In genomic region chr5:135367554-135367953, GRCh38 we compare ENCODE assay signal across 31 cellular contexts.
"Had no signal": no experiment of that assay in that cellular context is flagged by ENCODE, and none has a peak within 500 bp of the region (broad histone marks: within the 10 kb centered on the region; RNA-seq: fewer than 3 reads in every experiment).

No MANE protein-coding gene starts in this region.

- H3K4me1 Mint-ChIP-seq: stimulated activated memory B cell treated with anti-CD40 and anti-IgM and Interleukin-4, amounts not matched to agents 10 μg/mL and 1 μg/mL and 100 μg/mL, for 72 hours had no signal

- H3K27ac ChIP-seq: brain microvascular endothelial cell, esophagus muscularis mucosa, left ventricle myocardium inferior, skin epidermis, uterus, WERI-Rb-1 had no signal

- H3K27me3 ChIP-seq: brain microvascular endothelial cell, esophagus muscularis mucosa, uterus had no signal

- H3K4me3 Mint-ChIP-seq: activated naive CD4-positive, alpha-beta T cell treated with anti-CD3 and anti-CD28 coated beads for 36 hours; activated naive CD8-positive, alpha-beta T cell treated with anti-CD3 and anti-CD28 coated beads, Interleukin-2, amount 10 ng/mL, durations not matched to agents 7 days and 5 days; activated T-helper 1 cell treated with anti-CD3 and anti-CD28 coated beads, Interleukin-12 subunit alpha, Interleukin-12 subunit beta, Interleukin-2, Interleukin-4 antibody, amounts not matched to agents 30 ng/mL and 10 ng/mL and 1 ng/mL, durations not matched to agents 14 hours and 24 hours and 36 hours; dendritic cell treated with granulocyte-macrophage colony-stimulating factor and Interleukin-4, amounts not matched to agents 40 ng/mL and 50 ng/mL, for 4 days; naive thymus-derived CD8-positive, alpha-beta T cell; stimulated activated memory B cell treated with anti-CD40 and anti-IgM and Interleukin-4, amounts not matched to agents 10 μg/mL and 1 μg/mL and 100 μg/mL, for 72 hours; stimulated activated naive CD8-positive, alpha-beta T cell treated with anti-CD3 and anti-CD28 coated beads, Interleukin-15, amount 100 ng/mL, for 72 hours; type B pancreatic cell had no signal

- H3K27me3 Mint-ChIP-seq: activated naive CD8-positive, alpha-beta T cell treated with anti-CD3 and anti-CD28 coated beads, Interleukin-2, amount 10 ng/mL, durations not matched to agents 7 days and 5 days; dendritic cell treated with granulocyte-macrophage colony-stimulating factor and Interleukin-4, amounts not matched to agents 40 ng/mL and 50 ng/mL, for 4 days; naive thymus-derived CD8-positive, alpha-beta T cell; stimulated activated memory B cell treated with anti-CD40 and anti-IgM and Interleukin-4, amounts not matched to agents 10 μg/mL and 1 μg/mL and 100 μg/mL, for 72 hours; stimulated activated naive CD8-positive, alpha-beta T cell treated with anti-CD3 and anti-CD28 coated beads, Interleukin-15, amount 100 ng/mL, for 72 hours; type B pancreatic cell had no signal

- ATAC-seq: activated CD4-positive, CD25-positive, alpha-beta regulatory T cell treated with anti-CD3 and anti-CD28 coated beads, Interleukin-2, amount 50 U/mL, for 24 hours; naive thymus-derived CD8-positive, alpha-beta T cell; sciatic nerve; stimulated activated memory B cell treated with anti-CD40 and anti-IgM and Interleukin-4, amounts not matched to agents 10 μg/mL and 1 μg/mL and 100 μg/mL, for 72 hours; stimulated activated naive CD8-positive, alpha-beta T cell treated with anti-CD3 and anti-CD28 coated beads, Interleukin-15, amount 100 ng/mL, for 72 hours had no signal

- DNase-seq: activated CD4-positive, alpha-beta T cell treated with anti-CD3 and anti-CD28 coated beads for 48 hours; activated CD4-positive, alpha-beta T cell treated with anti-CD3 and anti-CD28 coated beads, Interleukin-2, amount 50 U/mL, for 48 hours; activated CD8-positive, alpha-beta memory T cell treated with anti-CD3 and anti-CD28 coated beads, Interleukin-2, amount 50 U/mL, for 4 hours; activated effector memory CD4-positive, alpha-beta T cell treated with anti-CD3 and anti-CD28 coated beads, Interleukin-2, amount 50 U/mL, for 16 hours; activated naive CD4-positive, alpha-beta T cell treated with anti-CD3 and anti-CD28 coated beads for 36 hours; activated naive CD8-positive, alpha-beta T cell treated with anti-CD3 and anti-CD28 coated beads, Interleukin-2, amount 10 ng/mL, durations not matched to agents 7 days and 5 days; activated T-cell treated with anti-CD3 and anti-CD28 coated beads, Interleukin-2, amount 50 U/mL, for 1 hour; amniotic stem cell; brain microvascular endothelial cell; caudate nucleus; glutamatergic neuron; left ventricle myocardium inferior; midbrain; naive thymus-derived CD8-positive, alpha-beta T cell; retina; stimulated activated CD4-positive, alpha-beta T cell treated with anti-CD3 and anti-CD28 coated beads, Interleukin-1b, Interleukin-23, amount 100 ng/mL, for 48 hours; stimulated activated CD4-positive, alpha-beta T cell treated with anti-CD3 and anti-CD28 coated beads, Interleukin-4, amount 100 ng/mL, for 4 hours; stimulated activated CD8-positive, alpha-beta memory T cell treated with anti-CD3 and anti-CD28 coated beads, Interleukin-4, amount 100 ng/mL, for 48 hours; stimulated activated naive CD8-positive, alpha-beta T cell treated with anti-CD3 and anti-CD28 coated beads, Interleukin-15, amount 100 ng/mL, for 72 hours; substantia nigra; T-helper 9 cell; uterus; WERI-Rb-1 had no signal

- H3K9me3 ChIP-seq: esophagus muscularis mucosa, left ventricle myocardium inferior, uterus had no signal

- H3K4me1 ChIP-seq: uterus had no signal

- H3K27ac Mint-ChIP-seq: activated naive CD4-positive, alpha-beta T cell treated with anti-CD3 and anti-CD28 coated beads for 36 hours; activated naive CD8-positive, alpha-beta T cell treated with anti-CD3 and anti-CD28 coated beads, Interleukin-2, amount 10 ng/mL, durations not matched to agents 7 days and 5 days; activated T-helper 1 cell treated with anti-CD3 and anti-CD28 coated beads, Interleukin-12 subunit alpha, Interleukin-12 subunit beta, Interleukin-2, Interleukin-4 antibody, amounts not matched to agents 30 ng/mL and 10 ng/mL and 1 ng/mL, durations not matched to agents 14 hours and 24 hours and 36 hours; dendritic cell treated with granulocyte-macrophage colony-stimulating factor and Interleukin-4, amounts not matched to agents 40 ng/mL and 50 ng/mL, for 4 days; naive thymus-derived CD8-positive, alpha-beta T cell; stimulated activated memory B cell treated with anti-CD40 and anti-IgM and Interleukin-4, amounts not matched to agents 10 μg/mL and 1 μg/mL and 100 μg/mL, for 72 hours; type B pancreatic cell had no signal

- H3K4me3 ChIP-seq: esophagus muscularis mucosa, left ventricle myocardium inferior, skin epidermis, uterus had no signal

- H3K36me3 ChIP-seq: uterus had no signal

- H3K9me3 Mint-ChIP-seq: activated naive CD4-positive, alpha-beta T cell treated with anti-CD3 and anti-CD28 coated beads for 36 hours; activated naive CD8-positive, alpha-beta T cell treated with anti-CD3 and anti-CD28 coated beads, Interleukin-2, amount 10 ng/mL, durations not matched to agents 7 days and 5 days; activated T-helper 1 cell treated with anti-CD3 and anti-CD28 coated beads, Interleukin-12 subunit alpha, Interleukin-12 subunit beta, Interleukin-2, Interleukin-4 antibody, amounts not matched to agents 30 ng/mL and 10 ng/mL and 1 ng/mL, durations not matched to agents 14 hours and 24 hours and 36 hours; dendritic cell treated with granulocyte-macrophage colony-stimulating factor and Interleukin-4, amounts not matched to agents 40 ng/mL and 50 ng/mL, for 4 days; naive thymus-derived CD8-positive, alpha-beta T cell; stimulated activated memory B cell treated with anti-CD40 and anti-IgM and Interleukin-4, amounts not matched to agents 10 μg/mL and 1 μg/mL and 100 μg/mL, for 72 hours; stimulated activated naive CD8-positive, alpha-beta T cell treated with anti-CD3 and anti-CD28 coated beads, Interleukin-15, amount 100 ng/mL, for 72 hours; type B pancreatic cell had no signal
